In genomic region chr1:31642897-31643296, GRCh38 we compare ENCODE assay signal across 1 cellular context.
TF ChIP-seq lines count a peak whose summit lies in the region.

No MANE protein-coding gene starts in this region.

TF ChIP-seq in GM23338, 12 proteins besides CTCF, POLR2A, EP300 and RAD21 (continued from another document):
- TF ChIP-seq ZNF462 (CRISPR knock-in tag; IDR thresholded peaks at IDR 0.05) (no peak), EZH2phosphoT487 (IDR thresholded peaks at IDR 0.05; ENCODE audit: unreplicated experiment) (no peak), ZNF331 (CRISPR knock-in tag; IDR thresholded peaks at IDR 0.05; ENCODE audit: low read depth) (no peak), JUNB (IDR thresholded peaks at IDR 0.05; ENCODE audit: unreplicated experiment) (no peak), EZH2 (IDR thresholded peaks at IDR 0.05; ENCODE audit: low read depth, unreplicated experiment) (no peak), CREB1 (CRISPR knock-in tag; IDR thresholded peaks at IDR 0.05; ENCODE audit: low read depth) (no peak), STAT1 (IDR thresholded peaks at IDR 0.05; ENCODE audit: unreplicated experiment) (no peak), NANOG (IDR thresholded peaks at IDR 0.05; ENCODE audit: borderline replicate concordance) (no peak), ZNF114 (CRISPR knock-in tag; IDR thresholded peaks at IDR 0.05) (no peak)
- TF ChIP-seq, protein P1, sequence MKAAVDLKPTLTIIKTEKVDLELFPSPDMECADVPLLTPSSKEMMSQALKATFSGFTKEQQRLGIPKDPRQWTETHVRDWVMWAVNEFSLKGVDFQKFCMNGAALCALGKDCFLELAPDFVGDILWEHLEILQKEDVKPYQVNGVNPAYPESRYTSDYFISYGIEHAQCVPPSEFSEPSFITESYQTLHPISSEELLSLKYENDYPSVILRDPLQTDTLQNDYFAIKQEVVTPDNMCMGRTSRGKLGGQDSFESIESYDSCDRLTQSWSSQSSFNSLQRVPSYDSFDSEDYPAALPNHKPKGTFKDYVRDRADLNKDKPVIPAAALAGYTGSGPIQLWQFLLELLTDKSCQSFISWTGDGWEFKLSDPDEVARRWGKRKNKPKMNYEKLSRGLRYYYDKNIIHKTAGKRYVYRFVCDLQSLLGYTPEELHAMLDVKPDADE (IDR thresholded peaks at IDR 0.05) = no peak
TF ChIP-seq in GM23338: peak in this region for 0.
